18 cellular contexts compared by ENCODE assay signal in genomic region chrX:143781103-143781502, GRCh38.
A peak's percentile ranks its signal among the peaks of the same experiment; 100 is the strongest.
DNase-seq lines count a peak whose midpoint lies in the region; ATAC-seq, FAIRE-seq and TF ChIP-seq lines count a peak whose summit lies in the region.
"Had no signal": no experiment of that assay in that cellular context is flagged by ENCODE, and none has a peak within 500 bp of the region (broad histone marks: within the 10 kb centered on the region; RNA-seq: fewer than 3 reads in every experiment).

No MANE protein-coding gene starts in this region.

- no peak for TF ChIP-seq RAD21 in H1 (IDR thresholded peaks at IDR 0.05 in 1 of 2, conservative IDR thresholded peaks at IDR 0.05 in 1 of 2; ENCODE audit: low read depth in 2 of 2, low read length in 2 of 2)

- no peak overlapping the region for H4K5ac ChIP-seq in H1 (ENCODE audit: insufficient read length, low read depth, low read length)

- H2BK5ac ChIP-seq in H1 (ENCODE audit: low read depth, low read length), result no peak overlapping the region

- H3K56ac ChIP-seq in H1 (replicated peaks; ENCODE audit: insufficient read length, low read depth, low read length), result no peak overlapping the region

- no peaks in the 10 kb centered on the region for H4K20me1 ChIP-seq in H1 (replicated peaks in 1 of 2; ENCODE audit: control insufficient read depth in 1 of 2, insufficient read depth in 2 of 2, low read length in 2 of 2)

- no peak for TF ChIP-seq EP300 in H1 (IDR thresholded peaks at IDR 0.05; ENCODE audit: borderline replicate concordance in 1 of 2, low read depth in 2 of 2, low read length in 2 of 2)

- no peaks in the 10 kb centered on the region for H3K27me3 Mint-ChIP-seq in activated CD8-positive, alpha-beta T cell treated with anti-CD3 and anti-CD28 coated beads for 36 hours
- H3K27me3 Mint-ChIP-seq: activated CD4-positive, alpha-beta memory T cell treated with anti-CD3 and anti-CD28 coated beads, Interleukin-2, amount 10 ng/mL, durations not matched to agents 7 days and 5 days; activated naive CD4-positive, alpha-beta T cell treated with anti-CD3 and anti-CD28 coated beads, Interleukin-2, amount 50 U/mL, for 24 hours had no signal

- no peak for TF ChIP-seq POLR2A in H1 (IDR thresholded peaks at IDR 0.05; ENCODE audit: control extremely low read depth in 1 of 2, low read depth in 2 of 2, low read length in 2 of 2)

- in situ Hi-C loops in Caki2 (cut with HindIII; ENCODE audit: low pct_unique_long_range_greater_than_20kb, low sequenced_read_pairs), result no loop called here

- CTCF ChIA-PET in H1 (lab: Charles Lee; ENCODE audit: partially characterized antibody), result no interaction called here
- CTCF ChIA-PET in activated CD8-positive, alpha-beta T cell treated with anti-CD3 and anti-CD28 coated beads for 36 hours (lab: Charles Lee), result no interaction called here

- H3K4me1 ChIP-seq in H1 (replicated peaks in 1 of 4; ENCODE audit: control insufficient read depth in 3 of 4, insufficient read depth in 4 of 4, low read length in 3 of 4) (no peaks in the 10 kb centered on the region), left lung (no peaks in the 10 kb centered on the region)
- H3K4me1 ChIP-seq: esophagus squamous epithelium, upper lobe of left lung had no signal

- ATAC-seq in left lung, result peak; percentile 74
- no peak for ATAC-seq in activated CD4-positive, CD25-positive, alpha-beta regulatory T cell treated with anti-CD3 and anti-CD28 coated beads, Interleukin-2, amount 50 U/mL, for 24 hours
- ATAC-seq in activated CD8-positive, alpha-beta T cell treated with anti-CD3 and anti-CD28 coated beads for 36 hours, result no peak
- ATAC-seq: activated T-cell treated with anti-CD3 and anti-CD28 coated beads, Interleukin-2, amount 50 U/mL, for 4 hours; right cardiac atrium; stimulated activated naive CD8-positive, alpha-beta T cell treated with anti-CD3 and anti-CD28 coated beads, Interleukin-15, Interleukin-2, amounts not matched to agents 100 U/mL and 50 U/mL, for 24 hours had no signal

- H2BK20ac ChIP-seq in H1 (ENCODE audit: low read length), result no peak overlapping the region

- no peak overlapping the region for H3K4me3 Mint-ChIP-seq in activated CD8-positive, alpha-beta T cell treated with anti-CD3 and anti-CD28 coated beads for 36 hours
- H3K4me3 Mint-ChIP-seq: activated CD4-positive, alpha-beta memory T cell treated with anti-CD3 and anti-CD28 coated beads, Interleukin-2, amount 10 ng/mL, durations not matched to agents 7 days and 5 days; activated naive CD4-positive, alpha-beta T cell treated with anti-CD3 and anti-CD28 coated beads, Interleukin-2, amount 50 U/mL, for 24 hours; activated T-cell treated with anti-CD3 and anti-CD28 coated beads, Interleukin-2, amount 50 U/mL, for 4 hours had no signal

- H4K8ac ChIP-seq in H1 (ENCODE audit: extremely low read depth, insufficient read depth, low read length), result no peak overlapping the region

- H3K18ac ChIP-seq in H1 (ENCODE audit: extremely low read depth, low read length), result no peak overlapping the region

- DNase-seq in Caki2 (ENCODE audit: low read depth) (peak; percentile 25), M059J (ENCODE audit: low read depth) (peak; percentile 12), H1 (ENCODE audit: low read depth in 1 of 2, low spot score in 2 of 2) (no peak), left lung (no peak)
- DNase-seq in stimulated activated naive CD4-positive, alpha-beta T cell (lab: John Stamatoyannopoulos, UW), result no peak
- no peak for DNase-seq in activated CD4-positive, alpha-beta T cell treated with anti-CD3 and anti-CD28 coated beads, Interleukin-2, amount 50 U/mL, for 1 hour
- no peak for DNase-seq in activated CD8-positive, alpha-beta T cell treated with anti-CD3 and anti-CD28 coated beads for 36 hours
- DNase-seq: activated CD4-positive, alpha-beta memory T cell treated with anti-CD3 and anti-CD28 coated beads, Interleukin-2, amount 10 ng/mL, durations not matched to agents 7 days and 5 days; activated T-cell treated with anti-CD3 and anti-CD28 coated beads, Interleukin-2, amount 50 U/mL, for 4 hours; brain microvascular endothelial cell; dermis blood vessel endothelial cell; esophagus squamous epithelium; occipital lobe; right cardiac atrium; stimulated activated naive CD8-positive, alpha-beta T cell treated with anti-CD3 and anti-CD28 coated beads, Interleukin-15, Interleukin-2, amounts not matched to agents 100 U/mL and 50 U/mL, for 24 hours; upper lobe of left lung had no signal

- no peak overlapping the region for H3K14ac ChIP-seq in H1 (ENCODE audit: insufficient read length)

- no peak overlapping the region for H3K9ac ChIP-seq in H1 (replicated peaks in 1 of 4; ENCODE audit: extremely low read depth in 1 of 4, low read depth in 3 of 4, low read length in 3 of 4)

- no peak overlapping the region for H2BK15ac ChIP-seq in H1 (ENCODE audit: low read length)

- no peak overlapping the region for H2BK12ac ChIP-seq in H1 (ENCODE audit: low read depth, low read length)

- H3K9me3 ChIP-seq in H1 (ENCODE audit: insufficient read depth in 2 of 2, low read depth in 1 of 2, low read length in 1 of 2) (0 out of 4 replicates have a peak, but pooled peaks cover 0 to 3% of the 10 kb centered on the region in 2 experiments), left lung (no peaks in the 10 kb centered on the region)
- H3K9me3 ChIP-seq: esophagus squamous epithelium had no signal

- H3K9me3 Mint-ChIP-seq in activated CD8-positive, alpha-beta T cell treated with anti-CD3 and anti-CD28 coated beads for 36 hours, result peaks cover 1% of the 10 kb centered on the region
- H3K9me3 Mint-ChIP-seq: activated naive CD4-positive, alpha-beta T cell treated with anti-CD3 and anti-CD28 coated beads, Interleukin-2, amount 50 U/mL, for 24 hours had no signal

- no peaks in the 10 kb centered on the region for H3K27me3 ChIP-seq in H1 (replicated peaks in 1 of 4; ENCODE audit: control insufficient read depth in 3 of 4, extremely low read depth in 1 of 4, insufficient read depth in 3 of 4, low read length in 3 of 4)
- H3K27me3 ChIP-seq in left lung, result no peaks in the 10 kb centered on the region
- H3K27me3 ChIP-seq: brain microvascular endothelial cell, esophagus squamous epithelium, upper lobe of left lung had no signal

- H2BK120ac ChIP-seq in H1 (replicated peaks; ENCODE audit: low read depth, low read length), result no peak overlapping the region

- H3K79me1 ChIP-seq in H1 (ENCODE audit: low read depth, low read length), result no peaks in the 10 kb centered on the region

- H3K79me2 ChIP-seq in H1 (ENCODE audit: control insufficient read depth in 1 of 2, insufficient read depth in 2 of 2, low read length in 2 of 2), result no peaks in the 10 kb centered on the region

- no peak for FAIRE-seq in H1 (lab: Jason Lieb, UNC)

- H3K23me2 ChIP-seq in H1 (ENCODE audit: low read depth, low read length), result no peaks in the 10 kb centered on the region

- intact Hi-C loops in left lung (cut with DNase I), result no loop called here
- intact Hi-C loops in activated CD8-positive, alpha-beta T cell treated with anti-CD3 and anti-CD28 coated beads for 36 hours (cut with micrococcal nuclease), result no loop called here

- H3K23ac ChIP-seq in H1 (ENCODE audit: insufficient read length), result no peak overlapping the region

- no peaks in the 10 kb centered on the region for H3K36me3 Mint-ChIP-seq in activated CD8-positive, alpha-beta T cell treated with anti-CD3 and anti-CD28 coated beads for 36 hours (ENCODE audit: low read depth)
- H3K36me3 Mint-ChIP-seq: activated naive CD4-positive, alpha-beta T cell treated with anti-CD3 and anti-CD28 coated beads, Interleukin-2, amount 50 U/mL, for 24 hours had no signal

- H3K27ac ChIP-seq in H1 (ENCODE audit: low read depth, low read length) (no peak overlapping the region), left lung (no peak overlapping the region)
- H3K27ac ChIP-seq: brain microvascular endothelial cell, esophagus squamous epithelium, upper lobe of left lung had no signal

- H3K4me3 ChIP-seq in H1 (ENCODE audit: extremely low read depth in 1 of 4, insufficient read depth in 2 of 4, low read depth in 3 of 4, low read length in 4 of 4) (no peak overlapping the region), left lung (no peak overlapping the region)
- H3K4me3 ChIP-seq: esophagus squamous epithelium, upper lobe of left lung had no signal

- no peak overlapping the region for H2AK5ac ChIP-seq in H1 (ENCODE audit: low read depth, low read length)

- no peaks in the 10 kb centered on the region for H3K36me3 ChIP-seq in H1 (ENCODE audit: control insufficient read depth in 2 of 4, insufficient read depth in 4 of 4, low read length in 3 of 4)
- H3K36me3 ChIP-seq in left lung, result no peaks in the 10 kb centered on the region
- H3K36me3 ChIP-seq: brain microvascular endothelial cell, esophagus squamous epithelium, upper lobe of left lung had no signal

- H3K4me2 ChIP-seq in H1 (ENCODE audit: insufficient read depth in 1 of 2, low read depth in 2 of 2, low read length in 2 of 2), result no peak overlapping the region

- no peak overlapping the region for H2AFZ ChIP-seq in H1 (ENCODE audit: low read length)

- H3K27ac Mint-ChIP-seq in activated CD8-positive, alpha-beta T cell treated with anti-CD3 and anti-CD28 coated beads for 36 hours, result no peak overlapping the region
- H3K27ac Mint-ChIP-seq: activated CD4-positive, alpha-beta memory T cell treated with anti-CD3 and anti-CD28 coated beads, Interleukin-2, amount 10 ng/mL, durations not matched to agents 7 days and 5 days; activated naive CD4-positive, alpha-beta T cell treated with anti-CD3 and anti-CD28 coated beads, Interleukin-2, amount 50 U/mL, for 24 hours had no signal

- POLR2A ChIA-PET in H1 (lab: Charles Lee; ENCODE audit: partially characterized antibody), result no interaction called here
- POLR2A ChIA-PET in activated CD8-positive, alpha-beta T cell treated with anti-CD3 and anti-CD28 coated beads for 36 hours (lab: Charles Lee), result no interaction called here

- no peak overlapping the region for H4K91ac ChIP-seq in H1 (replicated peaks; ENCODE audit: insufficient read length, low read length)

- TF ChIP-seq CTCF in H1 (IDR thresholded peaks at IDR 0.05; ENCODE audit: control extremely low read depth in 1 of 3, insufficient read depth in 1 of 3, low read depth in 1 of 3, low read length in 3 of 3), result no peak
- no peak for TF ChIP-seq CTCF in left lung (IDR thresholded peaks at IDR 0.05)
- no peak for TF ChIP-seq CTCF in activated CD8-positive, alpha-beta T cell treated with anti-CD3 and anti-CD28 coated beads for 36 hours (IDR thresholded peaks at IDR 0.05)

- H3K4ac ChIP-seq in H1 (replicated peaks; ENCODE audit: insufficient read length, low read depth, low read length), result no peak overlapping the region

- no peaks in the 10 kb centered on the region for H3K4me1 Mint-ChIP-seq in activated CD8-positive, alpha-beta T cell treated with anti-CD3 and anti-CD28 coated beads for 36 hours (ENCODE audit: low read depth)
- H3K4me1 Mint-ChIP-seq: activated CD4-positive, alpha-beta memory T cell treated with anti-CD3 and anti-CD28 coated beads, Interleukin-2, amount 10 ng/mL, durations not matched to agents 7 days and 5 days; activated naive CD4-positive, alpha-beta T cell treated with anti-CD3 and anti-CD28 coated beads, Interleukin-2, amount 50 U/mL, for 24 hours had no signal

TF ChIP-seq in H1, 55 proteins besides CTCF, POLR2A, EP300 and RAD21:
- TF ChIP-seq JUND (IDR thresholded peaks at IDR 0.05; ENCODE audit: low read length), result 0 out of 2 replicates have a peak, but pooled peaks have one; percentile 17
- TF ChIP-seq ASH2L (IDR thresholded peaks at IDR 0.05; ENCODE audit: low read length), result no peak

Comparison
In these comparisons a context has a peak if more than half of its experiments do, and no peak if none do; other contexts are left out.
1. DNase-seq: peak in Caki2 (single experiment) and M059J (single experiment); none in H1 (0 of 2), left lung (0 of 2), stimulated activated naive CD4-positive, alpha-beta T cell (0 of 6), activated CD4-positive, alpha-beta T cell treated with anti-CD3 and anti-CD28 coated beads, Interleukin-2, amount 50 U/mL, for 1 hour (single experiment) and activated CD8-positive, alpha-beta T cell treated with anti-CD3 and anti-CD28 coated beads for 36 hours (single experiment).